In the genomic region with DNA sequence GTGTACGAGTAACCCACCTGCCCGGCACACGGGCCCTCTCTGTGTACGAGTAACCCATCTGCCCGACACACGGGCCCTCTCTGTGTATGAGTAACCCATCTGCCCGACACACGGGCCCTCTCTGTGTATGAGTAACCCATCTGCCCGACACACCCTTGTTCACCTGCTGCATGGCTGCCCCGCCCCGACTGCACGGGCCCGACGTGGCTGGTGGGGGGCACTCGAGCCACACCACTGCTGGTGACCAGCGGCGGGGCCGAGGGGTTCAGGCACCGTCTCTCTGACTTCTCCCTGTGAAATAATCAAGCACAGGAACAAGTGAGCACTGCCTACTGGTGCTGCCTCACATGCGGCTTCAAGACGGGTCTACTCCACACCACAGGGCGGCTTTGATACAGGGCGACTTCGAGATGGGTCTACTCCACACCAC, we compare ENCODE assay signal across 17 cellular contexts. TPM values are rescaled to one million over a fixed set of nuclear protein-coding genes. Genes with fewer than 3 reads are reported as not detected.
A peak's percentile ranks its signal among the peaks of the same experiment; 100 is the strongest.
DNase-seq lines count a peak whose midpoint lies in the region; ATAC-seq and TF ChIP-seq lines count a peak whose summit lies in the region.
"Had no signal": no experiment of that assay in that cellular context is flagged by ENCODE, and none has a peak within 500 bp of the region (broad histone marks: within the 10 kb centered on the region; RNA-seq: fewer than 3 reads in every experiment).

No MANE protein-coding gene starts in this region.

- H4K91ac ChIP-seq in neuronal stem cell (ENCODE audit: low read depth, low read length, poor library complexity): no peak overlapping the region

- H3K36me3 Mint-ChIP-seq in activated CD8-positive, alpha-beta T cell treated with anti-CD3 and anti-CD28 coated beads for 36 hours (ENCODE audit: low read depth): peaks cover 3% of the 10 kb centered on the region
- no peaks in the 10 kb centered on the region for H3K36me3 Mint-ChIP-seq in activated CD8-positive, alpha-beta T cell treated with anti-CD3 and anti-CD28 coated beads, Interleukin-2, amount 10 ng/mL, durations not matched to agents 7 days and 5 days (ENCODE audit: low read depth)
- H3K36me3 Mint-ChIP-seq in chondrocyte (ENCODE audit: low read depth): peaks cover 31% of the 10 kb centered on the region

- no peak overlapping the region for H3K14ac ChIP-seq in neuronal stem cell (ENCODE audit: low read length)

- H3K4me1 Mint-ChIP-seq in activated CD8-positive, alpha-beta T cell treated with anti-CD3 and anti-CD28 coated beads for 36 hours (ENCODE audit: low read depth): no peaks in the 10 kb centered on the region
- H3K4me1 Mint-ChIP-seq in activated CD8-positive, alpha-beta T cell treated with anti-CD3 and anti-CD28 coated beads, Interleukin-2, amount 10 ng/mL, durations not matched to agents 7 days and 5 days (ENCODE audit: low read depth): no peaks in the 10 kb centered on the region
- no peaks in the 10 kb centered on the region for H3K4me1 Mint-ChIP-seq in chondrocyte (ENCODE audit: low read depth)

- intact Hi-C loops in activated CD8-positive, alpha-beta T cell treated with anti-CD3 and anti-CD28 coated beads for 36 hours (cut with micrococcal nuclease): no loop called here
- intact Hi-C loops in posterior vena cava (cut with DNase I): no loop called here

- H4K8ac ChIP-seq in neuronal stem cell (ENCODE audit: low read depth, low read length): no peak overlapping the region

- H3K27me3 ChIP-seq in neuronal stem cell (ENCODE audit: control insufficient read depth in 3 of 3, insufficient read depth in 3 of 3, low read depth in 1 of 3, low read length in 3 of 3): no peaks in the 10 kb centered on the region
- H3K27me3 ChIP-seq: BLaER1 had no signal

- no peak overlapping the region for H2BK120ac ChIP-seq in neuronal stem cell (ENCODE audit: low read depth, low read length)

- H3K36me3 ChIP-seq in neuronal stem cell (replicated peaks in 1 of 2; ENCODE audit: control insufficient read depth in 2 of 2, insufficient read depth in 2 of 2, low read length in 2 of 2): peaks cover 48 to 87% of the 10 kb centered on the region in 2 donors

- POLR2A ChIA-PET in activated CD8-positive, alpha-beta T cell treated with anti-CD3 and anti-CD28 coated beads for 36 hours (lab: Charles Lee): no interaction called here
- POLR2A ChIA-PET in activated CD8-positive, alpha-beta T cell treated with anti-CD3 and anti-CD28 coated beads, Interleukin-2, amount 10 ng/mL, durations not matched to agents 7 days and 5 days (lab: Charles Lee): no interaction called here

- H3K4me3 ChIP-seq in GM12865 (ENCODE audit: low read depth, low read length): no peak overlapping the region
- H3K4me3 ChIP-seq in neuronal stem cell (ENCODE audit: low read length in 2 of 2): no peak overlapping the region
- H3K4me3 ChIP-seq: BLaER1 had no signal

- peaks cover 0 to 2% of the 10 kb centered on the region in 2 donors for H3K9me3 ChIP-seq in neuronal stem cell (replicated peaks in 1 of 2; ENCODE audit: control insufficient read depth in 2 of 2, insufficient read depth in 1 of 2, low read depth in 1 of 2, low read length in 2 of 2)
- H3K9me3 ChIP-seq: BLaER1 had no signal

- no CpG with 5 or more reads among the region's 24 CpGs for WGBS in neuronal stem cell (ENCODE audit: extremely low coverage in 2 of 2, insufficient read length in 2 of 2, insufficient replicate concordance in 1 of 2), 2 donors

- no peak overlapping the region for H3K9ac ChIP-seq in neuronal stem cell (ENCODE audit: low read depth, low read length, poor library complexity)
- H3K9ac ChIP-seq: BLaER1 had no signal

- no peak overlapping the region for H3K23ac ChIP-seq in neuronal stem cell (ENCODE audit: low read depth, low read length, poor library complexity)

- H3K27me3 Mint-ChIP-seq in activated CD8-positive, alpha-beta T cell treated with anti-CD3 and anti-CD28 coated beads for 36 hours: no peaks in the 10 kb centered on the region
- H3K27me3 Mint-ChIP-seq in activated CD8-positive, alpha-beta T cell treated with anti-CD3 and anti-CD28 coated beads, Interleukin-2, amount 10 ng/mL, durations not matched to agents 7 days and 5 days (ENCODE audit: low read depth): no peaks in the 10 kb centered on the region
- no peaks in the 10 kb centered on the region for H3K27me3 Mint-ChIP-seq in chondrocyte (ENCODE audit: low read depth)

- no peak overlapping the region for H3K4me3 Mint-ChIP-seq in activated CD8-positive, alpha-beta T cell treated with anti-CD3 and anti-CD28 coated beads for 36 hours
- no peak overlapping the region for H3K4me3 Mint-ChIP-seq in activated CD8-positive, alpha-beta T cell treated with anti-CD3 and anti-CD28 coated beads, Interleukin-2, amount 10 ng/mL, durations not matched to agents 7 days and 5 days
- no peak overlapping the region for H3K4me3 Mint-ChIP-seq in chondrocyte (ENCODE audit: unreplicated experiment)
- H3K4me3 Mint-ChIP-seq: CD8-positive, alpha-beta T cell had no signal

- no peak overlapping the region for H3K4me2 ChIP-seq in neuronal stem cell (ENCODE audit: insufficient read depth, low read length, poor library complexity, severe bottlenecking)
- H3K4me2 ChIP-seq: BLaER1 had no signal

- CTCF ChIA-PET in activated CD8-positive, alpha-beta T cell treated with anti-CD3 and anti-CD28 coated beads for 36 hours (lab: Charles Lee): no interaction called here
- CTCF ChIA-PET in activated CD8-positive, alpha-beta T cell treated with anti-CD3 and anti-CD28 coated beads, Interleukin-2, amount 10 ng/mL, durations not matched to agents 7 days and 5 days (lab: Charles Lee): no interaction called here

- no peaks in the 10 kb centered on the region for H3K4me1 ChIP-seq in neuronal stem cell (ENCODE audit: control insufficient read depth in 2 of 2, insufficient read depth in 1 of 2, low read depth in 1 of 2, low read length in 2 of 2)

- H3K9me3 Mint-ChIP-seq in activated CD8-positive, alpha-beta T cell treated with anti-CD3 and anti-CD28 coated beads for 36 hours: no peaks in the 10 kb centered on the region
- no peaks in the 10 kb centered on the region for H3K9me3 Mint-ChIP-seq in activated CD8-positive, alpha-beta T cell treated with anti-CD3 and anti-CD28 coated beads, Interleukin-2, amount 10 ng/mL, durations not matched to agents 7 days and 5 days (ENCODE audit: insufficient read depth)
- H3K9me3 Mint-ChIP-seq in chondrocyte (ENCODE audit: low read depth): no peaks in the 10 kb centered on the region
- H3K9me3 Mint-ChIP-seq: CD8-positive, alpha-beta T cell had no signal

- peaks cover 7% of the 10 kb centered on the region for H3K79me1 ChIP-seq in neuronal stem cell (ENCODE audit: low read depth, low read length)

- TF ChIP-seq CTCF in activated CD8-positive, alpha-beta T cell treated with anti-CD3 and anti-CD28 coated beads for 36 hours (IDR thresholded peaks at IDR 0.05): no peak
- TF ChIP-seq CTCF in GM12865 (IDR thresholded peaks at IDR 0.05; ENCODE audit: insufficient read depth, low read depth, low read length, missing control alignments): no peak
- TF ChIP-seq CTCF in chondrocyte (IDR thresholded peaks at IDR 0.05): no peak

- H2AK5ac ChIP-seq in neuronal stem cell (ENCODE audit: low read depth, low read length): no peak overlapping the region

- no peak overlapping the region for H3K18ac ChIP-seq in neuronal stem cell (ENCODE audit: low read length)

- no peak overlapping the region for H3K27ac Mint-ChIP-seq in activated CD8-positive, alpha-beta T cell treated with anti-CD3 and anti-CD28 coated beads for 36 hours
- H3K27ac Mint-ChIP-seq in activated CD8-positive, alpha-beta T cell treated with anti-CD3 and anti-CD28 coated beads, Interleukin-2, amount 10 ng/mL, durations not matched to agents 7 days and 5 days: no peak overlapping the region
- no peak overlapping the region for H3K27ac Mint-ChIP-seq in chondrocyte (ENCODE audit: unreplicated experiment)
- H3K27ac Mint-ChIP-seq: CD8-positive, alpha-beta T cell had no signal

- H2BK15ac ChIP-seq in neuronal stem cell (ENCODE audit: low read length): no peak overlapping the region

- no peak overlapping the region for H2AFZ ChIP-seq in neuronal stem cell (ENCODE audit: low read length)

- peak; percentile 35 for DNase-seq in activated CD8-positive, alpha-beta T cell treated with anti-CD3 and anti-CD28 coated beads for 36 hours
- DNase-seq in activated CD8-positive, alpha-beta T cell treated with anti-CD3 and anti-CD28 coated beads, Interleukin-2, amount 10 ng/mL, durations not matched to agents 7 days and 5 days: no peak
- DNase-seq in GM12865 (ENCODE audit: low read depth) (peak; percentile 16), chondrocyte (ENCODE audit: low spot score) (peak; percentile 90), posterior vena cava (ENCODE audit: low spot score) (peak; percentile 67), neuronal stem cell (ENCODE audit: low spot score) (no peak), NCI-H510A treated with DMSO at 0.1 percent for 48 hours (lab: John Stamatoyannopoulos, UW) (no peak)
- DNase-seq: CD8-positive, alpha-beta T cell; DMS79; GOT3; IMR-90; Karpas-422; NCI-H187 treated with DMSO at 0.1 percent for 48 hours; NCI-H69; NK-92 treated with Interleukin-12 subunit alpha and Interleukin-12 subunit beta, amount 100 ng/mL, for 24 hours had no signal

- H2BK5ac ChIP-seq in neuronal stem cell (ENCODE audit: low read length): no peak overlapping the region

- H2BK12ac ChIP-seq in neuronal stem cell (ENCODE audit: low read length): no peak overlapping the region

- H3K4ac ChIP-seq in neuronal stem cell (ENCODE audit: low read length): no peak overlapping the region

- no peak overlapping the region for H3K27ac ChIP-seq in neuronal stem cell (replicated peaks; ENCODE audit: low read length)
- H3K27ac ChIP-seq: BLaER1 had no signal

- peak; percentile 56 for ATAC-seq in activated CD8-positive, alpha-beta T cell treated with anti-CD3 and anti-CD28 coated beads for 36 hours
- no peak for ATAC-seq in activated CD8-positive, alpha-beta T cell treated with anti-CD3 and anti-CD28 coated beads, Interleukin-2, amount 10 ng/mL, durations not matched to agents 7 days and 5 days
- no peak for ATAC-seq in GM21529 (IDR thresholded peaks at IDR 0.05; ENCODE audit: unreplicated experiment)
- ATAC-seq: CD8-positive, alpha-beta T cell had no signal

RNA-seq across cellular contexts. Expression of a gene that starts 22.1 kb away (rescaled TPM):
- 10 to 100 TPM; 55.3 to 58.1 TPM for total RNA-seq in activated CD8-positive, alpha-beta T cell treated with anti-CD3 and anti-CD28 coated beads for 36 hours
- 10 to 100 TPM; 40.2 to 45.3 TPM for total RNA-seq in activated CD8-positive, alpha-beta T cell treated with anti-CD3 and anti-CD28 coated beads, Interleukin-2, amount 10 ng/mL, durations not matched to agents 7 days and 5 days
- total RNA-seq in chondrocyte (139 to 189 TPM (median 186 TPM) in 3 replicates), posterior vena cava (10 to 100 TPM; 51.2 to 52.2 TPM)
- 41.5 TPM for polyA plus RNA-seq in neuronal stem cell (2013, experiment 1 of 2)
- polyA plus RNA-seq in neuronal stem cell (2013, experiment 2 of 2): 41.0 TPM

RNA-seq across cellular contexts. Expression of a gene that starts 30.7 kb away (rescaled TPM):
- 10 to 100 TPM; 32.0 to 32.7 TPM for total RNA-seq in activated CD8-positive, alpha-beta T cell treated with anti-CD3 and anti-CD28 coated beads for 36 hours
- 10 to 100 TPM; 29.3 to 30.1 TPM for total RNA-seq in activated CD8-positive, alpha-beta T cell treated with anti-CD3 and anti-CD28 coated beads, Interleukin-2, amount 10 ng/mL, durations not matched to agents 7 days and 5 days
- total RNA-seq in chondrocyte (30.3 to 37.2 TPM (median 30.6 TPM) in 3 replicates), posterior vena cava (10 to 100 TPM; 50.4 to 58.5 TPM)
- 9.0 TPM for polyA plus RNA-seq in neuronal stem cell (2013, experiment 1 of 2)
- 8.4 TPM for polyA plus RNA-seq in neuronal stem cell (2013, experiment 2 of 2)

Comparison
In these comparisons a context has a peak if more than half of its experiments do, and no peak if none do; other contexts are left out.
1. DNase-seq: peak in activated CD8-positive, alpha-beta T cell treated with anti-CD3 and anti-CD28 coated beads for 36 hours (single experiment), GM12865 (single experiment), chondrocyte (single experiment) and posterior vena cava (single experiment); none in activated CD8-positive, alpha-beta T cell treated with anti-CD3 and anti-CD28 coated beads, Interleukin-2, amount 10 ng/mL, durations not matched to agents 7 days and 5 days (single experiment), neuronal stem cell (single experiment) and NCI-H510A treated with DMSO at 0.1 percent for 48 hours (single experiment).